ENCODE assay signal across 10 cellular contexts in the genomic region with DNA sequence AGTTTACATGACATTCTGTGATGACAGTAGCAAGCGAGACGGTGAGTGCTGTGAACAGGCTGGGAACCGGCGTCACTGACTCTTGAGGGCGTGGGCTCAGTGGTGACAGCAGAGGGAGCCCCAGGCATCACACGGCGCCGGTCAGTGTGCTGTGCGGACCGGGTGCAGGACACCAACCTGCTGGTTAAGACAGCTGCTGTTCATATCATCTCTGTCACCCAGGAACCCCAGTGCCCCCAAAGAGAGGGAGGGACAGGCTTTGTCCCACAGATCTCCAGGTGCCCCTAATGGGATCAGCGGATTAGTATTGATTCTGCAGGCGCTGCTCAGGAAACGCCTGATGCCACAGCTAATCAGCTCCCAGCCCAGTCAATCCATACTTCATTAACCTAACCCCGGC. TPM values are rescaled to one million over a fixed set of nuclear protein-coding genes. Genes with fewer than 3 reads are reported as not detected.
A peak's percentile ranks its signal among the peaks of the same experiment; 100 is the strongest.
DNase-seq lines count a peak whose midpoint lies in the region; ATAC-seq and TF ChIP-seq lines count a peak whose summit lies in the region.
"Had no signal": no experiment of that assay in that cellular context is flagged by ENCODE, and none has a peak within 500 bp of the region (broad histone marks: within the 10 kb centered on the region; RNA-seq: fewer than 3 reads in every experiment).

No MANE protein-coding gene starts in this region.

- no peaks in the 10 kb centered on the region for H3K9me2 ChIP-seq in GM23338 (ENCODE audit: insufficient read depth)

- peaks cover 23% of the 10 kb centered on the region for H4K20me1 ChIP-seq in GM23338 (replicated peaks; ENCODE audit: insufficient read depth)
- no peaks in the 10 kb centered on the region for H4K20me1 ChIP-seq in OCI-LY3 (ENCODE audit: insufficient read depth, low read length)

- no peak for TF ChIP-seq POLR2A in prostate gland (IDR thresholded peaks at IDR 0.05)

- intact Hi-C loops in left ventricle myocardium inferior (cut with micrococcal nuclease): no loop called here
- intact Hi-C loops in prostate gland (cut with DNase I): no loop called here

- no peak overlapping the region for H3K27ac Mint-ChIP-seq in GM23338
- no peak overlapping the region for H3K27ac Mint-ChIP-seq in activated CD8-positive, alpha-beta memory T cell treated with anti-CD3 and anti-CD28 coated beads, Interleukin-2, amount 10 ng/mL, durations not matched to agents 7 days and 5 days

- CTCF ChIA-PET in activated CD8-positive, alpha-beta memory T cell treated with anti-CD3 and anti-CD28 coated beads, Interleukin-2, amount 10 ng/mL, durations not matched to agents 7 days and 5 days (lab: Charles Lee): no interaction called here

- H3K36me3 ChIP-seq in GM23338 (ENCODE audit: insufficient read depth): no peaks in the 10 kb centered on the region
- no peaks in the 10 kb centered on the region for H3K36me3 ChIP-seq in OCI-LY3 (replicated peaks; ENCODE audit: low read depth, low read length)
- no peaks in the 10 kb centered on the region for H3K36me3 ChIP-seq in left ventricle myocardium inferior
- no peaks in the 10 kb centered on the region for H3K36me3 ChIP-seq in prostate gland
- H3K36me3 ChIP-seq: gastroesophageal sphincter, neutrophil had no signal

- TF ChIP-seq CTCF in GM23338 (conservative IDR thresholded peaks at IDR 0.05; ENCODE audit: low read depth in 2 of 2) (peak; percentile 41 to 73), OCI-LY3 (IDR thresholded peaks at IDR 0.05; ENCODE audit: low read depth, low read length) (peak; percentile 17; the same call in 1 of the 2 replicates), left ventricle myocardium inferior (IDR thresholded peaks at IDR 0.05; ENCODE audit: borderline replicate concordance) (peak; percentile 53), prostate gland (IDR thresholded peaks at IDR 0.05) (peak in 3 of 4 experiments; percentile 26 to 35 (median 34))

- peaks cover 6% of the 10 kb centered on the region for H3K27me3 Mint-ChIP-seq in GM23338 (ENCODE audit: insufficient read depth, low read depth, poor library complexity)
- peaks cover 4% of the 10 kb centered on the region for H3K27me3 Mint-ChIP-seq in activated CD8-positive, alpha-beta memory T cell treated with anti-CD3 and anti-CD28 coated beads, Interleukin-2, amount 10 ng/mL, durations not matched to agents 7 days and 5 days

- ATAC-seq in GM23338 (peak; percentile 88), GM21390 (IDR thresholded peaks at IDR 0.05; ENCODE audit: unreplicated experiment) (no peak)
- no peak for ATAC-seq in activated CD8-positive, alpha-beta memory T cell treated with anti-CD3 and anti-CD28 coated beads, Interleukin-2, amount 10 ng/mL, durations not matched to agents 7 days and 5 days
- ATAC-seq: gastroesophageal sphincter had no signal

- H3K36me3 Mint-ChIP-seq in GM23338 (ENCODE audit: low read depth): peaks cover 13% of the 10 kb centered on the region
- no peaks in the 10 kb centered on the region for H3K36me3 Mint-ChIP-seq in activated CD8-positive, alpha-beta memory T cell treated with anti-CD3 and anti-CD28 coated beads, Interleukin-2, amount 10 ng/mL, durations not matched to agents 7 days and 5 days

- H3K4me1 ChIP-seq in GM23338 (ENCODE audit: insufficient read depth) (no peaks in the 10 kb centered on the region), OCI-LY3 (ENCODE audit: low read length) (no peaks in the 10 kb centered on the region), left ventricle myocardium inferior (no peaks in the 10 kb centered on the region), prostate gland (replicated peaks) (peaks cover 5% of the 10 kb centered on the region)
- H3K4me1 ChIP-seq: gastroesophageal sphincter had no signal

- peaks cover 4% of the 10 kb centered on the region; the same call in 2 of the 3 replicates for H3K4me1 Mint-ChIP-seq in GM23338
- peaks cover 6% of the 10 kb centered on the region for H3K4me1 Mint-ChIP-seq in activated CD8-positive, alpha-beta memory T cell treated with anti-CD3 and anti-CD28 coated beads, Interleukin-2, amount 10 ng/mL, durations not matched to agents 7 days and 5 days

- 46% methylated on average over 14 of the region's 14 CpGs for WGBS in prostate gland

- no peak overlapping the region for H3K4me2 ChIP-seq in GM23338
- no peak overlapping the region for H3K4me2 ChIP-seq in OCI-LY3 (ENCODE audit: low read length)

- DNase-seq in GM23338 (ENCODE audit: low spot score) (peak; percentile 62), left ventricle myocardium inferior (no peak), prostate gland (ENCODE audit: low spot score) (peak; percentile 17)
- no peak for DNase-seq in activated naive CD4-positive, alpha-beta T cell treated with anti-CD3 and anti-CD28 coated beads, Interleukin-2, amount 50 U/mL, for 16 hours
- no peak for DNase-seq in activated CD8-positive, alpha-beta memory T cell treated with anti-CD3 and anti-CD28 coated beads, Interleukin-2, amount 10 ng/mL, durations not matched to agents 7 days and 5 days
- DNase-seq: NCI-H1436 treated with DMSO at 0.1 percent for 48 hours had no signal

- H3K4me3 ChIP-seq in GM23338 (no peak overlapping the region), OCI-LY3 (ENCODE audit: low read length) (no peak overlapping the region), left ventricle myocardium inferior (no peak overlapping the region), prostate gland (no peak overlapping the region)
- H3K4me3 ChIP-seq: gastroesophageal sphincter had no signal

- no peak overlapping the region for H2AFZ ChIP-seq in GM23338
- H2AFZ ChIP-seq in OCI-LY3 (ENCODE audit: low read depth, low read length): no peak overlapping the region

- H3K4me3 Mint-ChIP-seq in GM23338: no peak overlapping the region
- no peak overlapping the region for H3K4me3 Mint-ChIP-seq in activated CD8-positive, alpha-beta memory T cell treated with anti-CD3 and anti-CD28 coated beads, Interleukin-2, amount 10 ng/mL, durations not matched to agents 7 days and 5 days

- H3K9me3 ChIP-seq in OCI-LY3 (ENCODE audit: insufficient read depth, low read length): no peaks in the 10 kb centered on the region
- H3K9me3 ChIP-seq in left ventricle myocardium inferior (replicated peaks): no peaks in the 10 kb centered on the region
- no peaks in the 10 kb centered on the region for H3K9me3 ChIP-seq in prostate gland
- H3K9me3 ChIP-seq: gastroesophageal sphincter, neutrophil had no signal

- H3K27ac ChIP-seq in GM23338 (ENCODE audit: low read depth) (no peak overlapping the region), OCI-LY3 (ENCODE audit: low read length) (no peak overlapping the region), left ventricle myocardium inferior (replicated peaks) (no peak overlapping the region), prostate gland (no peak overlapping the region)
- H3K27ac ChIP-seq: gastroesophageal sphincter, neutrophil had no signal

- H3K9ac ChIP-seq in OCI-LY3 (ENCODE audit: low read length): no peak overlapping the region

- H3K27me3 ChIP-seq in GM23338 (ENCODE audit: insufficient read depth) (no peaks in the 10 kb centered on the region), OCI-LY3 (ENCODE audit: low read depth, low read length) (no peaks in the 10 kb centered on the region), left ventricle myocardium inferior (ENCODE audit: low read depth) (peaks cover 95% of the 10 kb centered on the region), prostate gland (replicated peaks; ENCODE audit: insufficient read depth) (no peaks in the 10 kb centered on the region)

- H3K9me3 Mint-ChIP-seq in GM23338: no peaks in the 10 kb centered on the region; the same call in 1 of the 3 replicates
- H3K9me3 Mint-ChIP-seq in activated CD8-positive, alpha-beta memory T cell treated with anti-CD3 and anti-CD28 coated beads, Interleukin-2, amount 10 ng/mL, durations not matched to agents 7 days and 5 days (ENCODE audit: low read depth): no peaks in the 10 kb centered on the region

- H3K79me2 ChIP-seq in GM23338 (replicated peaks; ENCODE audit: insufficient read depth) (peaks cover 18% of the 10 kb centered on the region; the same call in 1 of the 2 replicates), OCI-LY3 (ENCODE audit: low read length) (no peaks in the 10 kb centered on the region)

- no peaks in the 10 kb centered on the region for H3F3A ChIP-seq in GM23338 (replicated peaks; ENCODE audit: low read depth)

TF ChIP-seq in GM23338, 12 proteins besides CTCF, POLR2A, EP300 and RAD21:
- TF ChIP-seq ZNF114 (CRISPR knock-in tag; IDR thresholded peaks at IDR 0.05): no peak
- TF ChIP-seq, protein P1, sequence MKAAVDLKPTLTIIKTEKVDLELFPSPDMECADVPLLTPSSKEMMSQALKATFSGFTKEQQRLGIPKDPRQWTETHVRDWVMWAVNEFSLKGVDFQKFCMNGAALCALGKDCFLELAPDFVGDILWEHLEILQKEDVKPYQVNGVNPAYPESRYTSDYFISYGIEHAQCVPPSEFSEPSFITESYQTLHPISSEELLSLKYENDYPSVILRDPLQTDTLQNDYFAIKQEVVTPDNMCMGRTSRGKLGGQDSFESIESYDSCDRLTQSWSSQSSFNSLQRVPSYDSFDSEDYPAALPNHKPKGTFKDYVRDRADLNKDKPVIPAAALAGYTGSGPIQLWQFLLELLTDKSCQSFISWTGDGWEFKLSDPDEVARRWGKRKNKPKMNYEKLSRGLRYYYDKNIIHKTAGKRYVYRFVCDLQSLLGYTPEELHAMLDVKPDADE (IDR thresholded peaks at IDR 0.05): no peak
- no peak for TF ChIP-seq POLR2AphosphoS5 (IDR thresholded peaks at IDR 0.05; ENCODE audit: low read depth)
- TF ChIP-seq STAT1 (IDR thresholded peaks at IDR 0.05; ENCODE audit: unreplicated experiment): no peak
- TF ChIP-seq CREB1 (CRISPR knock-in tag; IDR thresholded peaks at IDR 0.05; ENCODE audit: low read depth): no peak

RNA-seq across cellular contexts. Expression of a gene that starts 18.4 kb away (rescaled TPM):
- 24.8 and 28.3 TPM in 2 replicates for total RNA-seq in GM23338 (2014; rRNA removed; shearing (Covaris generic))
- 4.3 and 4.8 TPM in 2 replicates for polyA plus RNA-seq in GM23338 (2016; fragmentation: Nextera tagmentation; extraction: Ambion mirVana)
- total RNA-seq in left ventricle myocardium inferior (0.08 TPM), prostate gland (1 to 10 TPM; 3.9 to 4.9 TPM)
- under 1 TPM; 0.33 to 0.61 TPM for total RNA-seq in activated CD8-positive, alpha-beta memory T cell treated with anti-CD3 and anti-CD28 coated beads, Interleukin-2, amount 10 ng/mL, durations not matched to agents 7 days and 5 days

Comparison
In these comparisons a context has a peak if more than half of its experiments do, and no peak if none do; other contexts are left out.
1. DNase-seq: peak in GM23338 (single experiment) and prostate gland (single experiment); none in left ventricle myocardium inferior (single experiment), activated naive CD4-positive, alpha-beta T cell treated with anti-CD3 and anti-CD28 coated beads, Interleukin-2, amount 50 U/mL, for 16 hours (single experiment) and activated CD8-positive, alpha-beta memory T cell treated with anti-CD3 and anti-CD28 coated beads, Interleukin-2, amount 10 ng/mL, durations not matched to agents 7 days and 5 days (single experiment).
2. Peak in every context shown above with its lines, with median percentiles within 50 percentile points of each other: CTCF ChIP-seq.